In the genomic region with DNA sequence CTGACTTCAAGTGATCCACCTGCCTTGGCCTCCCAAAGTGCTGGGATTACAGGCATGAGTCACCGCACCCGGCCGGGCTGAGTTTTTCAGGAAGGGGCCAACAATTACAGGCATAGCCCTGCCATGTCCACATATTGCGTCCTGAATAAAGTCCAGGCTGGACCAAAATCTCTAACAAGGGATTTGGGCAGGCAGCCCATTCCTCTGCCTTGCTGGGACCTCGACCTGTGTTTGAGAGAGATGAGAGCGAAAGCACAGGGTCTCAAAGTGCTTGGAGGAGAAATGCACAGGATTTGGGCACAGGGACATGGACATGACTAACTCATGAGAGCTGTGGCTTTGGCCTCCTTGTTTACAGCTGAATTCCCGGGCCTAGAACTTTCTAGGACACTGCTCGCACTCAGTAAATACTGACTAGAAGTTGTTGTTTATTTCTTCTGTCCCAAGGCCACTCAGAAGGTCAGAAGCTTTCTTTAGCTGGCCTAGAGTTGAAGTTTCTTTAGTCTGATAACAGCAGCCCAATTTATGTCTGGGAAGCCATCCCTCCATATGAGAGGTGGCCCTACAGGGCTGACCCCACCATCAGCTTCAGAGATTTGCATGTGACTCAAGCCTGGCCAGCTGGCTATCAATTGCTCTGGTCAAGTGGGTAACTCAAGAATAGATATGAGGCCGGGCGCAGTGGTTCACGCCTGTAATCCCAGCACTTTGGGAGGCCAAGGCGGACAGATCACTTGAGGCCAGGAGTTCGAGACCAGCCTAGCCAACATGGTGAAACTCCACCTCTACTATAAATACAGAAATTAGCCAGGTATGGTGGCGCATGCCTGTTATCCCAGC, we compare ENCODE assay signal across 14 cellular contexts. TPM values are rescaled to one million over a fixed set of nuclear protein-coding genes. Genes with fewer than 3 reads are reported as not detected.
DNase-seq lines count a peak whose midpoint lies in the region; ATAC-seq, FAIRE-seq and TF ChIP-seq lines count a peak whose summit lies in the region.
"Had no signal": no experiment of that assay in that cellular context is flagged by ENCODE, and none has a peak within 500 bp of the region (broad histone marks: within the 10 kb centered on the region; RNA-seq: fewer than 3 reads in every experiment).

No MANE protein-coding gene starts in this region.

- H3K36me3 ChIP-seq in kidney (ENCODE audit: control insufficient read depth in 1 of 2, insufficient read depth in 2 of 2, low read length in 2 of 2) (no peaks in the 10 kb centered on the region), stomach (peaks cover 0 to 7% (median 2%) of the 10 kb centered on the region in 4 donors)

- H3K9ac ChIP-seq in kidney (ENCODE audit: low read length in 2 of 2) = no peak overlapping the region
- H3K9ac ChIP-seq: KMS-11 had no signal

- intact Hi-C loops in kidney (cut with DNase I) = no loop called here
- intact Hi-C loops in stomach (cut with DNase I; ENCODE audit: low total_unique reads) = no loop called here

- H3K4me1 ChIP-seq in kidney (ENCODE audit: control insufficient read depth in 1 of 2, insufficient read depth in 1 of 2, low read depth in 1 of 2, low read length in 2 of 2) = peaks cover 0 to 5% of the 10 kb centered on the region in 2 donors
- peaks cover 19 to 78% (median 47%) of the 10 kb centered on the region in 4 donors for H3K4me1 ChIP-seq in stomach

- CTCF ChIA-PET in activated naive CD4-positive, alpha-beta T cell treated with anti-CD3 and anti-CD28 coated beads, Interleukin-2, amount 10 ng/mL, durations not matched to agents 7 days and 5 days (lab: Charles Lee) = interaction anchor here (1.1 kb wide), 1 partner anchor 46 kb away, joined by 3 read pairs; no protein-coding TSS in a partner anchor

- H3K4me3 ChIP-seq in kidney (ENCODE audit: low read length in 2 of 2) (no peak overlapping the region), stomach (no peak overlapping the region)

- TF ChIP-seq POLR2A in stomach (IDR thresholded peaks at IDR 0.05) = no peak

- ATAC-seq in effector memory CD8-positive, alpha-beta T cell (replicated peaks) = no peak
- ATAC-seq: stimulated activated naive CD8-positive, alpha-beta T cell treated with anti-CD3 and anti-CD28 coated beads, Interleukin-15, amount 100 ng/mL, for 72 hours had no signal

- H3K27ac ChIP-seq in cingulate gyrus (ENCODE audit: low read depth, low read length) (peak overlapping the region; percentile 88), kidney (ENCODE audit: low read depth in 2 of 2, low read length in 2 of 2) (peak overlapping the region in 1 of 2 donors; percentile 67), stomach (peak overlapping the region; percentile 39 to 74 (median 52))
- H3K27ac ChIP-seq: KMS-11 had no signal

- TF ChIP-seq EP300 in stomach (IDR thresholded peaks at IDR 0.05) = no peak

- DNase-seq in G401 (ENCODE audit: low spot score) = peak; percentile 59
- DNase-seq in kidney = peak; percentile 76
- peak; percentile 39 for DNase-seq in stomach
- DNase-seq in activated naive CD4-positive, alpha-beta T cell treated with anti-CD3 and anti-CD28 coated beads, Interleukin-2, amount 10 ng/mL, durations not matched to agents 7 days and 5 days = no peak
- DNase-seq in effector memory CD8-positive, alpha-beta T cell = no peak
- DNase-seq in endothelial cell (ENCODE audit: low spot score) = no peak
- DNase-seq in HuH-7 (ENCODE audit: low spot score) = no peak
- DNase-seq: activated CD8-positive, alpha-beta memory T cell treated with anti-CD3 and anti-CD28 coated beads, Interleukin-2, amount 50 U/mL, for 48 hours; DMS53; NCI-H1417 treated with DMSO at 0.1 percent for 48 hours; NCI-H446 treated with DMSO at 0.1 percent for 48 hours; stimulated activated naive CD8-positive, alpha-beta T cell treated with anti-CD3 and anti-CD28 coated beads, Interleukin-15, amount 100 ng/mL, for 72 hours had no signal

- peaks cover 12% of the 10 kb centered on the region for H3K4me1 Mint-ChIP-seq in activated naive CD4-positive, alpha-beta T cell treated with anti-CD3 and anti-CD28 coated beads, Interleukin-2, amount 10 ng/mL, durations not matched to agents 7 days and 5 days
- H3K4me1 Mint-ChIP-seq in effector memory CD8-positive, alpha-beta T cell (ENCODE audit: low read depth in 2 of 2) = peaks cover 4 to 5% of the 10 kb centered on the region in 2 donors
- peaks cover 24% of the 10 kb centered on the region for H3K4me1 Mint-ChIP-seq in endothelial cell (ENCODE audit: unreplicated experiment)

- H3K9me3 ChIP-seq in kidney (ENCODE audit: control insufficient read depth in 1 of 2, low read length in 2 of 2) (no peaks in the 10 kb centered on the region), stomach (no peaks in the 10 kb centered on the region)

- H3K36me3 Mint-ChIP-seq in activated naive CD4-positive, alpha-beta T cell treated with anti-CD3 and anti-CD28 coated beads, Interleukin-2, amount 10 ng/mL, durations not matched to agents 7 days and 5 days = peaks cover 3% of the 10 kb centered on the region
- peaks cover 5% of the 10 kb centered on the region for H3K36me3 Mint-ChIP-seq in effector memory CD8-positive, alpha-beta T cell (ENCODE audit: insufficient read depth)
- H3K36me3 Mint-ChIP-seq in endothelial cell (ENCODE audit: low read depth, unreplicated experiment) = no peaks in the 10 kb centered on the region

- no peak overlapping the region for H3K4me3 Mint-ChIP-seq in activated naive CD4-positive, alpha-beta T cell treated with anti-CD3 and anti-CD28 coated beads, Interleukin-2, amount 10 ng/mL, durations not matched to agents 7 days and 5 days
- H3K4me3 Mint-ChIP-seq in effector memory CD8-positive, alpha-beta T cell = no peak overlapping the region
- no peak overlapping the region for H3K4me3 Mint-ChIP-seq in endothelial cell (ENCODE audit: unreplicated experiment)
- H3K4me3 Mint-ChIP-seq: stimulated activated naive CD8-positive, alpha-beta T cell treated with anti-CD3 and anti-CD28 coated beads, Interleukin-15, amount 100 ng/mL, for 72 hours had no signal

- no peaks in the 10 kb centered on the region for H3K9me3 Mint-ChIP-seq in activated naive CD4-positive, alpha-beta T cell treated with anti-CD3 and anti-CD28 coated beads, Interleukin-2, amount 10 ng/mL, durations not matched to agents 7 days and 5 days
- H3K9me3 Mint-ChIP-seq in effector memory CD8-positive, alpha-beta T cell = no peaks in the 10 kb centered on the region
- no peaks in the 10 kb centered on the region for H3K9me3 Mint-ChIP-seq in endothelial cell (ENCODE audit: unreplicated experiment)
- H3K9me3 Mint-ChIP-seq: stimulated activated naive CD8-positive, alpha-beta T cell treated with anti-CD3 and anti-CD28 coated beads, Interleukin-15, amount 100 ng/mL, for 72 hours had no signal

- no peak for FAIRE-seq in kidney (lab: Jason Lieb, UNC)

- H3K27me3 ChIP-seq in stomach = no peaks in the 10 kb centered on the region

- 69 to 81% (median 75%) methylated on average over 14 of the region's 14 CpGs for WGBS in stomach, 5 donors

- no peaks in the 10 kb centered on the region for H3K27me3 Mint-ChIP-seq in activated naive CD4-positive, alpha-beta T cell treated with anti-CD3 and anti-CD28 coated beads, Interleukin-2, amount 10 ng/mL, durations not matched to agents 7 days and 5 days
- H3K27me3 Mint-ChIP-seq in effector memory CD8-positive, alpha-beta T cell = no peaks in the 10 kb centered on the region
- H3K27me3 Mint-ChIP-seq in endothelial cell (ENCODE audit: unreplicated experiment) = peaks cover 1% of the 10 kb centered on the region
- H3K27me3 Mint-ChIP-seq: stimulated activated naive CD8-positive, alpha-beta T cell treated with anti-CD3 and anti-CD28 coated beads, Interleukin-15, amount 100 ng/mL, for 72 hours had no signal

- in situ Hi-C loops in G401 (cut with HindIII; ENCODE audit: low sequenced_read_pairs) = no loop called here

- TF ChIP-seq CTCF in kidney (IDR thresholded peaks at IDR 0.05; ENCODE audit: borderline replicate concordance, extremely low read depth, insufficient read depth) = no peak
- TF ChIP-seq CTCF in stomach (IDR thresholded peaks at IDR 0.05) = no peak
- TF ChIP-seq CTCF in endothelial cell (IDR thresholded peaks at IDR 0.05; ENCODE audit: unreplicated experiment) = no peak

- no peak overlapping the region for H3K27ac Mint-ChIP-seq in activated naive CD4-positive, alpha-beta T cell treated with anti-CD3 and anti-CD28 coated beads, Interleukin-2, amount 10 ng/mL, durations not matched to agents 7 days and 5 days
- H3K27ac Mint-ChIP-seq in effector memory CD8-positive, alpha-beta T cell = no peak overlapping the region
- no peak overlapping the region for H3K27ac Mint-ChIP-seq in endothelial cell (ENCODE audit: unreplicated experiment)
- H3K27ac Mint-ChIP-seq: stimulated activated naive CD8-positive, alpha-beta T cell treated with anti-CD3 and anti-CD28 coated beads, Interleukin-15, amount 100 ng/mL, for 72 hours had no signal

RNA-seq across cellular contexts. Expression of gene CAMKK2, which starts 11.7 kb away (rescaled TPM):
- 22.5 and 27.2 TPM in 2 replicates for total RNA-seq in G401 (2014; rRNA removed; shearing (Covaris generic))
- total RNA-seq in kidney = 35.6 TPM
- 16.3 TPM for polyA plus RNA-seq in kidney (ENCODE audit: insufficient read depth, low read depth, low replicate concordance)
- total RNA-seq in stomach = 10 to 100 TPM; 16.3 to 46.4 (median 35.3) TPM
- polyA plus RNA-seq in stomach = 10 to 100 TPM; 14.9 to 22.4 (median 15.4) TPM
- total RNA-seq in endothelial cell (ENCODE audit: unreplicated experiment) = 44.5 TPM

Comparison
In these comparisons a context has a peak if more than half of its experiments do, and no peak if none do; other contexts are left out.
1. DNase-seq: peak in G401 (single experiment), kidney (single experiment) and stomach (single experiment); none in activated naive CD4-positive, alpha-beta T cell treated with anti-CD3 and anti-CD28 coated beads, Interleukin-2, amount 10 ng/mL, durations not matched to agents 7 days and 5 days (single experiment), effector memory CD8-positive, alpha-beta T cell (0 of 3), endothelial cell (single experiment) and HuH-7 (single experiment).